Comparison of ENCODE assay signal across 22 cellular contexts in the genomic region with DNA sequence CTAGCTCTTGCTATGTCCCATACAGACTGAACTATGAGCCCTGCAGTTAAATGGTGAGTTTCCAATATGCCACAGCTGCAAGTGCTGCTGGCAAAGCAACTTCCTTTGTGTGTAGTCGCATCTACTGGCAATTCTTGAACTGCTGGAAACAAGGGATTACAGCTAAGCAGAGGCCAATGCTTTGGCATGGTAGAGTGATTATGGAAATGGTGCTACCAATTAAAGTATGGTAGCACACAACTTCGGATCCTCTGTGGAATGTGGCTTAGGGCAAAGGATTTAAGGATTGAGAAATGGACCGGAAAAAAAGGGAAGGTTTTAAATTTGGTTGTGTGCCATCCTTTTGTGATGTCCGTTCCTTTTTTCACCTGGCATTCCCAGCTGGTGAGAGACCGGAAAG.
DNase-seq lines count a peak whose midpoint lies in the region; ATAC-seq and TF ChIP-seq lines count a peak whose summit lies in the region.
"Had no signal": no experiment of that assay in that cellular context is flagged by ENCODE, and none has a peak within 500 bp of the region (broad histone marks: within the 10 kb centered on the region; RNA-seq: fewer than 3 reads in every experiment).

No MANE protein-coding gene starts in this region.

- H3K4me2 ChIP-seq in PC-9 = no peak overlapping the region
- H3K4me2 ChIP-seq: BLaER1 had no signal

- no TSS peak for BruUV-seq in PC-9 (replicated peaks; lab: Mats Ljungman, UMichigan)

- no peak for ATAC-seq in HG03439 (IDR thresholded peaks at IDR 0.05; ENCODE audit: unreplicated experiment)

- H2AFZ ChIP-seq in PC-9 = no peak overlapping the region

- TF ChIP-seq EP300 in esophagus muscularis mucosa (IDR thresholded peaks at IDR 0.05) = no peak

- POLR2A ChIA-PET in PC-9 (lab: Charles Lee; ENCODE audit: unreplicated experiment) = no interaction called here

- intact Hi-C loops in PC-9 (cut with micrococcal nuclease; ENCODE audit: unreplicated experiment) (no loop called here), esophagus muscularis mucosa (cut with DNase I) (no loop called here)

- no peak overlapping the region for H3K4me3 ChIP-seq in PC-9
- no peak overlapping the region for H3K4me3 ChIP-seq in esophagus muscularis mucosa
- H3K4me3 ChIP-seq: BLaER1 had no signal

- H4K20me1 ChIP-seq in PC-9 (ENCODE audit: insufficient read depth) = no peaks in the 10 kb centered on the region
- H4K20me1 ChIP-seq: BLaER1 had no signal

- no peaks in the 10 kb centered on the region for H3K79me2 ChIP-seq in PC-9 (ENCODE audit: low read depth)

- CTCF ChIA-PET in PC-9 (lab: Charles Lee) = no interaction called here

- peak in 2 of 3 experiments; percentile 57 to 76 for DNase-seq in NCI-H1417 (lab: John Stamatoyannopoulos, UW)
- no peak for DNase-seq in NCI-H1417 treated with DMSO at 0.1 percent for 48 hours (lab: John Stamatoyannopoulos, UW)
- peak; percentile 59 for DNase-seq in NCI-H1048 (lab: John Stamatoyannopoulos, UW)
- peak; percentile 7 for DNase-seq in UCSD-AML1 (lab: John Stamatoyannopoulos, UW; ENCODE audit: unreplicated experiment)
- peak; percentile 4 for DNase-seq in renal cortical epithelial cell (ENCODE audit: low read depth)
- DNase-seq in PC-9 = no peak
- no peak for DNase-seq in esophagus muscularis mucosa (ENCODE audit: extremely low spot score)
- DNase-seq: 8988T; CD4-positive, CD25-positive, alpha-beta regulatory T cell; DMS79 treated with DMSO at 0.1 percent for 48 hours; GF-D8; H7; Kasumi-1; NCI-H1436; NCI-H187; NCI-H2081 treated with DMSO at 0.1 percent for 48 hours; NCI-H524; NCI-H774; Right ventricle myocardium superior; RPMI8226 had no signal

- H3K27me3 ChIP-seq in PC-9 (ENCODE audit: insufficient read depth, low read depth) = peaks cover 6% of the 10 kb centered on the region; the same call in 1 of the 2 replicates
- no peaks in the 10 kb centered on the region for H3K27me3 ChIP-seq in esophagus muscularis mucosa
- H3K27me3 ChIP-seq: BLaER1 had no signal

- 88% methylated on average over 5 of the region's 5 CpGs for WGBS in esophagus muscularis mucosa

- no peak overlapping the region for H3K27ac ChIP-seq in PC-9
- no peak overlapping the region for H3K27ac ChIP-seq in esophagus muscularis mucosa (replicated peaks in 1 of 4)
- H3K27ac ChIP-seq: BLaER1 had no signal

- H3F3A ChIP-seq in PC-9 (ENCODE audit: insufficient read depth, low read depth) = no peaks in the 10 kb centered on the region

- no peaks in the 10 kb centered on the region for H3K36me3 ChIP-seq in PC-9 (ENCODE audit: low read depth)
- H3K36me3 ChIP-seq in esophagus muscularis mucosa = no peaks in the 10 kb centered on the region
- H3K36me3 ChIP-seq: BLaER1 had no signal

- no peak for TF ChIP-seq POLR2A in esophagus muscularis mucosa (IDR thresholded peaks at IDR 0.05; ENCODE audit: low read depth)

- H3K9me3 ChIP-seq in PC-9 (ENCODE audit: insufficient read depth, low read depth) (no peaks in the 10 kb centered on the region), esophagus muscularis mucosa (no peaks in the 10 kb centered on the region)
- H3K9me3 ChIP-seq: BLaER1 had no signal

- TF ChIP-seq CTCF in PC-9 (conservative IDR thresholded peaks at IDR 0.05) (no peak), esophagus muscularis mucosa (IDR thresholded peaks at IDR 0.05) (no peak)

- H3K9me2 ChIP-seq in PC-9 (ENCODE audit: insufficient read depth) = no peaks in the 10 kb centered on the region

- H3K4me1 ChIP-seq in PC-9 (replicated peaks; ENCODE audit: insufficient read depth) (no peaks in the 10 kb centered on the region), esophagus muscularis mucosa (no peaks in the 10 kb centered on the region)
- H3K4me1 ChIP-seq: BLaER1 had no signal

Comparison
In these comparisons a context has a peak if more than half of its experiments do, and no peak if none do; other contexts are left out.
1. DNase-seq: peak in NCI-H1417 (2 of 3), NCI-H1048 (single experiment), UCSD-AML1 (single experiment) and renal cortical epithelial cell (single experiment); none in NCI-H1417 treated with DMSO at 0.1 percent for 48 hours (single experiment), PC-9 (0 of 2) and esophagus muscularis mucosa (single experiment).